In the genomic region with DNA sequence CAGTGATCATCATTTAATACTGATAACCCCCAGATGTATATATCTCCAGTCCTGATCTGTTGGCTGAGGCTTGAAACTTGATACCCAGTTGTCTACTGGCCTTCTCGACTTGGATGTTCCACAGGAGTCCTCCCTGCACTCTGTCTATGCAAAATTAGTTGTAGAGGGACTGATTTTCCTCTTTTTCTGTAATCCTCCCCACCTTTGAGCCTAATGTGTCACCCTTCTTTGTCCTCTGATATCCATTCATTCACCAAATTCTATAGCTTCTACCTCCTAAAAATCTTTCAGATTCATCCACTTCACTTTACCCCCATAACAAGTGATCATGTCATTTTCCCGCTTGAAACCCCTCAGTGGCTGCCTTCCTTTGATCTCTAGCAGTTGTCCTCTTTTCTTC, we compare ENCODE assay signal across 29 cellular contexts.
"Had no signal": no experiment of that assay in that cellular context is flagged by ENCODE, and none has a peak within 500 bp of the region (broad histone marks: within the 10 kb centered on the region; RNA-seq: fewer than 3 reads in every experiment).

No MANE protein-coding gene starts in this region.

- DNase-seq: activated CD4-positive, alpha-beta memory T cell treated with anti-CD3 and anti-CD28 coated beads, Interleukin-2, amount 10 ng/mL, durations not matched to agents 7 days and 5 days; activated CD4-positive, alpha-beta T cell treated with anti-CD3 and anti-CD28 coated beads for 1 hour; activated CD4-positive, alpha-beta T cell treated with anti-CD3 and anti-CD28 coated beads for 4 hours; activated CD4-positive, alpha-beta T cell treated with anti-CD3 and anti-CD28 coated beads, Interleukin-2, amount 10 ng/mL, durations not matched to agents 7 days and 5 days; activated CD4-positive, alpha-beta T cell treated with anti-CD3 and anti-CD28 coated beads, Interleukin-2, amount 50 U/mL, for 4 hours; activated CD8-positive, alpha-beta memory T cell treated with anti-CD3 and anti-CD28 coated beads, Interleukin-2, amount 50 U/mL, for 48 hours; activated effector memory CD4-positive, alpha-beta T cell treated with Interleukin-2 at 50 U/mL for 16 hours; activated gamma-delta T cell treated with Interleukin-2 at 50 U/mL for 16 hours; activated naive CD4-positive, alpha-beta T cell treated with anti-CD3 and anti-CD28 coated beads, Interleukin-2, amount 50 U/mL, for 16 hours; activated naive CD4-positive, alpha-beta T cell treated with Interleukin-2 at 50 U/mL for 16 hours; activated T-cell treated with anti-CD3 and anti-CD28 coated beads for 4 hours; activated T-cell treated with anti-CD3 and anti-CD28 coated beads, Interleukin-2, amount 50 U/mL, for 24 hours; activated T-cell treated with anti-CD3 and anti-CD28 coated beads, Interleukin-2, amount 50 U/mL, for 72 hours; amniotic stem cell; anterior cingulate cortex; brain microvascular endothelial cell; dorsolateral prefrontal cortex; effector memory CD4-positive, alpha-beta T cell; endodermal cell; foreskin fibroblast; head of caudate nucleus; T-helper 2 cell had no signal

- H3K4me1 Mint-ChIP-seq: activated CD4-positive, alpha-beta memory T cell treated with anti-CD3 and anti-CD28 coated beads, Interleukin-2, amount 10 ng/mL, durations not matched to agents 7 days and 5 days; activated CD4-positive, alpha-beta T cell treated with anti-CD3 and anti-CD28 coated beads, Interleukin-2, amount 10 ng/mL, durations not matched to agents 7 days and 5 days; endodermal cell had no signal

- ATAC-seq: activated T-cell treated with anti-CD3 and anti-CD28 coated beads, Interleukin-2, amount 50 U/mL, for 72 hours; esophagus mucosa; WTC11 had no signal

- H3K36me3 ChIP-seq: brain microvascular endothelial cell had no signal

- H3K27me3 Mint-ChIP-seq: activated CD4-positive, alpha-beta memory T cell treated with anti-CD3 and anti-CD28 coated beads, Interleukin-2, amount 10 ng/mL, durations not matched to agents 7 days and 5 days; activated CD4-positive, alpha-beta T cell treated with anti-CD3 and anti-CD28 coated beads, Interleukin-2, amount 10 ng/mL, durations not matched to agents 7 days and 5 days; activated naive CD8-positive, alpha-beta T cell; activated T-cell treated with anti-CD3 and anti-CD28 coated beads, Interleukin-2, amount 50 U/mL, for 24 hours; central memory CD8-positive, alpha-beta T cell; dendritic cell treated with granulocyte-macrophage colony-stimulating factor and Interleukin-4, amounts not matched to agents 40 ng/mL and 50 ng/mL, for 4 days had no signal

- H3K27ac Mint-ChIP-seq: activated CD4-positive, alpha-beta memory T cell treated with anti-CD3 and anti-CD28 coated beads, Interleukin-2, amount 10 ng/mL, durations not matched to agents 7 days and 5 days; activated CD4-positive, alpha-beta T cell treated with anti-CD3 and anti-CD28 coated beads, Interleukin-2, amount 10 ng/mL, durations not matched to agents 7 days and 5 days; activated naive CD8-positive, alpha-beta T cell; activated T-cell treated with anti-CD3 and anti-CD28 coated beads, Interleukin-2, amount 50 U/mL, for 24 hours; activated T-cell treated with anti-CD3 and anti-CD28 coated beads, Interleukin-2, amount 50 U/mL, for 72 hours; dendritic cell treated with granulocyte-macrophage colony-stimulating factor and Interleukin-4, amounts not matched to agents 40 ng/mL and 50 ng/mL, for 4 days; endodermal cell; WTC11 had no signal

- H3K27ac ChIP-seq: brain microvascular endothelial cell, coronary artery, VCaP had no signal

- H3K9me3 Mint-ChIP-seq: activated CD4-positive, alpha-beta memory T cell treated with anti-CD3 and anti-CD28 coated beads, Interleukin-2, amount 10 ng/mL, durations not matched to agents 7 days and 5 days; activated CD4-positive, alpha-beta T cell treated with anti-CD3 and anti-CD28 coated beads, Interleukin-2, amount 10 ng/mL, durations not matched to agents 7 days and 5 days; activated T-cell treated with anti-CD3 and anti-CD28 coated beads, Interleukin-2, amount 50 U/mL, for 24 hours; activated T-cell treated with anti-CD3 and anti-CD28 coated beads, Interleukin-2, amount 50 U/mL, for 72 hours; central memory CD8-positive, alpha-beta T cell; dendritic cell treated with granulocyte-macrophage colony-stimulating factor and Interleukin-4, amounts not matched to agents 40 ng/mL and 50 ng/mL, for 4 days; endodermal cell; WTC11 had no signal

- H3K4me3 ChIP-seq: coronary artery, dorsolateral prefrontal cortex had no signal

- H3K27me3 ChIP-seq: brain microvascular endothelial cell, dorsolateral prefrontal cortex had no signal

- H3K4me3 Mint-ChIP-seq: activated CD4-positive, alpha-beta memory T cell treated with anti-CD3 and anti-CD28 coated beads, Interleukin-2, amount 10 ng/mL, durations not matched to agents 7 days and 5 days; activated CD4-positive, alpha-beta T cell treated with anti-CD3 and anti-CD28 coated beads, Interleukin-2, amount 10 ng/mL, durations not matched to agents 7 days and 5 days; activated naive CD8-positive, alpha-beta T cell; activated T-cell treated with anti-CD3 and anti-CD28 coated beads, Interleukin-2, amount 50 U/mL, for 24 hours; activated T-cell treated with anti-CD3 and anti-CD28 coated beads, Interleukin-2, amount 50 U/mL, for 72 hours; central memory CD8-positive, alpha-beta T cell; dendritic cell treated with granulocyte-macrophage colony-stimulating factor and Interleukin-4, amounts not matched to agents 40 ng/mL and 50 ng/mL, for 4 days; endodermal cell; WTC11 had no signal
